Comparison of ENCODE assay signal across 2 cellular contexts in genomic region chr17:32953062-32953461, GRCh38.
A peak's percentile ranks its signal among the peaks of the same experiment; 100 is the strongest.
TF ChIP-seq lines count a peak whose summit lies in the region.

No MANE protein-coding gene starts in this region.

TF ChIP-seq in GM12891, 5 proteins besides CTCF, POLR2A, EP300 and RAD21:
- TF ChIP-seq POU2F2 (IDR thresholded peaks at IDR 0.05; ENCODE audit: low read depth, low read length) (no peak), TAF1 (IDR thresholded peaks at IDR 0.05; ENCODE audit: low read depth, low read length) (no peak), POLR2AphosphoS5 (IDR thresholded peaks at IDR 0.05; ENCODE audit: low read depth, low read length) (no peak), SPI1 (IDR thresholded peaks at IDR 0.05; ENCODE audit: low read depth, low read length) (peak; percentile 78)

TF ChIP-seq in GM12878, 131 proteins besides CTCF, POLR2A, EP300 and RAD21:
- peak; percentile 49; the same call in 1 of the 2 replicates for TF ChIP-seq ZNF24 (IDR thresholded peaks at IDR 0.05)
- peak; percentile 78 for TF ChIP-seq SPI1 (IDR thresholded peaks at IDR 0.05; ENCODE audit: borderline replicate concordance, insufficient read depth, low read depth, low read length)
- peak; percentile 16; the same call in 1 of the 2 replicates for TF ChIP-seq RUNX3 (IDR thresholded peaks at IDR 0.05; ENCODE audit: low read length)
- TF ChIP-seq ELK1 (IDR thresholded peaks at IDR 0.05; ENCODE audit: low read depth, low read length) = no peak
